In genomic region chr2:105636109-105636740, GRCh38 we compare ENCODE assay signal across 18 cellular contexts.
DNase-seq lines count a peak whose midpoint lies in the region; ATAC-seq lines count a peak whose summit lies in the region.
"Had no signal": no experiment of that assay in that cellular context is flagged by ENCODE, and none has a peak within 500 bp of the region (broad histone marks: within the 10 kb centered on the region; RNA-seq: fewer than 3 reads in every experiment).

No MANE protein-coding gene starts in this region.

- POLR2A ChIA-PET in CD4-positive, alpha-beta memory T cell (lab: Charles Lee; ENCODE audit: partially characterized antibody) = no interaction called here

- no peaks in the 10 kb centered on the region for H3K36me3 Mint-ChIP-seq in activated CD8-positive, alpha-beta memory T cell treated with anti-CD3 and anti-CD28 coated beads, Interleukin-2, amount 10 ng/mL, durations not matched to agents 7 days and 5 days
- H3K36me3 Mint-ChIP-seq in CD4-positive, alpha-beta memory T cell = peaks cover 0 to 2% of the 10 kb centered on the region in 2 donors
- H3K36me3 Mint-ChIP-seq: CD14-positive monocyte; CD8-positive, alpha-beta T cell; IgD-negative memory B cell had no signal

- in situ Hi-C loops in SK-MEL-5 (cut with HindIII; ENCODE audit: low pct_unique_long_range_greater_than_20kb, low sequenced_read_pairs) = no loop called here

- CTCF ChIA-PET in activated CD8-positive, alpha-beta memory T cell treated with anti-CD3 and anti-CD28 coated beads, Interleukin-2, amount 10 ng/mL, durations not matched to agents 7 days and 5 days (lab: Charles Lee) = no interaction called here
- CTCF ChIA-PET in CD4-positive, alpha-beta memory T cell (lab: Charles Lee; ENCODE audit: partially characterized antibody) = no interaction called here

- intact Hi-C loops in CD4-positive, alpha-beta memory T cell (cut with micrococcal nuclease) = no loop called here

- H3K4me3 ChIP-seq in CD4-positive, alpha-beta memory T cell (ENCODE audit: low read length in 2 of 2) = no peak overlapping the region
- H3K4me3 ChIP-seq: BLaER1 had no signal

- H3K4me1 ChIP-seq in CD4-positive, alpha-beta memory T cell (ENCODE audit: insufficient read depth, low read length) = no peaks in the 10 kb centered on the region
- H3K4me1 ChIP-seq: BLaER1 had no signal

- no peak overlapping the region for H3K27ac ChIP-seq in CD4-positive, alpha-beta memory T cell (ENCODE audit: low read depth, low read length)
- H3K27ac ChIP-seq: BLaER1 had no signal

- H3K9me3 ChIP-seq in CD4-positive, alpha-beta memory T cell (ENCODE audit: control insufficient read depth in 1 of 2, low read length in 2 of 2) = no peaks in the 10 kb centered on the region
- H3K9me3 ChIP-seq: BLaER1 had no signal

- H3K27ac Mint-ChIP-seq in activated CD8-positive, alpha-beta memory T cell treated with anti-CD3 and anti-CD28 coated beads, Interleukin-2, amount 10 ng/mL, durations not matched to agents 7 days and 5 days = no peak overlapping the region
- no peak overlapping the region for H3K27ac Mint-ChIP-seq in CD4-positive, alpha-beta memory T cell
- H3K27ac Mint-ChIP-seq: CD14-positive monocyte; CD8-positive, alpha-beta T cell; IgD-negative memory B cell had no signal

- H3K27me3 Mint-ChIP-seq in activated CD8-positive, alpha-beta memory T cell treated with anti-CD3 and anti-CD28 coated beads, Interleukin-2, amount 10 ng/mL, durations not matched to agents 7 days and 5 days = peaks cover 5% of the 10 kb centered on the region
- H3K27me3 Mint-ChIP-seq in CD4-positive, alpha-beta memory T cell = peaks cover 0 to 2% of the 10 kb centered on the region in 2 donors

- no peaks in the 10 kb centered on the region for H3K9me3 Mint-ChIP-seq in activated CD8-positive, alpha-beta memory T cell treated with anti-CD3 and anti-CD28 coated beads, Interleukin-2, amount 10 ng/mL, durations not matched to agents 7 days and 5 days (ENCODE audit: low read depth)
- H3K9me3 Mint-ChIP-seq in CD4-positive, alpha-beta memory T cell = peaks cover 0 to 2% (median 0%) of the 10 kb centered on the region in 8 donors
- H3K9me3 Mint-ChIP-seq: H9, IgD-negative memory B cell had no signal

- ATAC-seq in activated CD8-positive, alpha-beta memory T cell treated with anti-CD3 and anti-CD28 coated beads, Interleukin-2, amount 10 ng/mL, durations not matched to agents 7 days and 5 days = no peak
- ATAC-seq: CD8-positive, alpha-beta T cell; HepG2 had no signal

- no peaks in the 10 kb centered on the region for H3K36me3 ChIP-seq in CD4-positive, alpha-beta memory T cell (ENCODE audit: insufficient read depth, low read length)
- H3K36me3 ChIP-seq: BLaER1 had no signal

- peak; percentile 30 for DNase-seq in activated CD8-positive, alpha-beta memory T cell treated with anti-CD3 and anti-CD28 coated beads, Interleukin-2, amount 50 U/mL, for 48 hours
- no peak for DNase-seq in activated CD8-positive, alpha-beta memory T cell treated with anti-CD3 and anti-CD28 coated beads, Interleukin-2, amount 10 ng/mL, durations not matched to agents 7 days and 5 days
- DNase-seq in SK-MEL-5 (ENCODE audit: low read depth, low spot score) = peak; percentile 57
- peak; percentile 43 for DNase-seq in islet precursor cell
- DNase-seq in CD4-positive, alpha-beta memory T cell = no peak
- no peak for DNase-seq in T-helper 2 cell
- no peak for DNase-seq in RPMI8226
- DNase-seq: 8988T; CD8-positive, alpha-beta T cell; COR-L47; DMS 273 treated with DMSO at 0.1 percent for 48 hours; DMS79; GF-D8; H9 had no signal

- no peaks in the 10 kb centered on the region for H3K4me1 Mint-ChIP-seq in activated CD8-positive, alpha-beta memory T cell treated with anti-CD3 and anti-CD28 coated beads, Interleukin-2, amount 10 ng/mL, durations not matched to agents 7 days and 5 days
- no peaks in the 10 kb centered on the region for H3K4me1 Mint-ChIP-seq in CD4-positive, alpha-beta memory T cell
- H3K4me1 Mint-ChIP-seq: CD14-positive monocyte, IgD-negative memory B cell had no signal

- H3K27me3 ChIP-seq in CD4-positive, alpha-beta memory T cell (ENCODE audit: insufficient read depth, low read length) = no peaks in the 10 kb centered on the region
- H3K27me3 ChIP-seq: BLaER1 had no signal

- H3K4me3 Mint-ChIP-seq in activated CD8-positive, alpha-beta memory T cell treated with anti-CD3 and anti-CD28 coated beads, Interleukin-2, amount 10 ng/mL, durations not matched to agents 7 days and 5 days = no peak overlapping the region
- H3K4me3 Mint-ChIP-seq in CD4-positive, alpha-beta memory T cell = no peak overlapping the region
- H3K4me3 Mint-ChIP-seq: CD14-positive monocyte; CD8-positive, alpha-beta T cell; H9 had no signal

Comparison
In these comparisons a context has a peak if more than half of its experiments do, and no peak if none do; other contexts are left out.
1. DNase-seq: peak in activated CD8-positive, alpha-beta memory T cell treated with anti-CD3 and anti-CD28 coated beads, Interleukin-2, amount 50 U/mL, for 48 hours (single experiment), SK-MEL-5 (single experiment) and islet precursor cell (single experiment); none in activated CD8-positive, alpha-beta memory T cell treated with anti-CD3 and anti-CD28 coated beads, Interleukin-2, amount 10 ng/mL, durations not matched to agents 7 days and 5 days (single experiment), CD4-positive, alpha-beta memory T cell (0 of 5), T-helper 2 cell (0 of 5) and RPMI8226 (single experiment).